Comparison of ENCODE assay signal across 6 cellular contexts in the genomic region with DNA sequence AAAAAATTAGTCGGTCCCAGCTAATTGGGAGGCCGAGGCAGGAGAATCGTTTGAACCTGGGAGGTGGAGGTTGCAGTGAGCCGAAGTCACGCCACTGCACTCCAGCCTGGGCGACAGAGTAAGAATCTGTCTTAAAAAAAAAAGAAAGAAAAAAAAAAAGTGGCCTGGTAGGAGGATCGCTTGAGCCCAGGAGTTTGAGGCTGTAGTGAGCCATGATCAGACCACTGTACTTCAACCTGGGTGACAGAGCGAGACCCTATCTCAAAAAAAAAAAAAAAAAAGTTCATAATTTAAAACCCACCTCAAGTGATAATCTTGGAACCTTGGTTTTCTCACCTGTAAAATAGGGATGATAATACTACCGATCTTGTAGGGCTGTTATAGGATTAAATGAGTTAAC. TPM values are rescaled to one million over a fixed set of nuclear protein-coding genes. Genes with fewer than 3 reads are reported as not detected.
DNase-seq lines count a peak whose midpoint lies in the region; ATAC-seq and TF ChIP-seq lines count a peak whose summit lies in the region.
"Not testable (repeated sequence)": the region's sequence is repeated elsewhere in the genome, so short reads cannot be mapped to it uniquely, and the experiment has no call there.

No MANE protein-coding gene starts in this region.

- peak overlapping the region; percentile 80 for H3K4me3 Mint-ChIP-seq in neural progenitor cell

- H3K27me3 ChIP-seq in GM23248 (replicated peaks; ENCODE audit: insufficient read depth); body of pancreas; heart right ventricle; neural progenitor cell; thymus (ENCODE audit: control insufficient read depth, insufficient read depth): not testable (repeated sequence)

- not testable (repeated sequence) for H3K36me3 ChIP-seq in GM23248 (ENCODE audit: low read depth); body of pancreas (replicated peaks in 1 of 2; ENCODE audit: insufficient read depth in 1 of 2, low read depth in 2 of 2); neural progenitor cell
- H3K36me3 ChIP-seq in heart right ventricle (peaks cover 0 to 21% (median 12%) of the 10 kb centered on the region in 9 donors), thymus (ENCODE audit: control insufficient read depth, insufficient read depth) (peaks cover 11% of the 10 kb centered on the region)

- 62% methylated on average over 9 of the region's 9 CpGs for WGBS in GM23248 (ENCODE audit: low coverage in 1 of 2, low lambda C conversion rate in 2 of 2, missing lambda C conversion rate in 2 of 2), 2 experiments
- WGBS in body of pancreas, 2 donors, result 67 to 82% methylated on average over 9 of the region's 9 CpGs
- WGBS in heart right ventricle, 2 donors, result 72 to 77% methylated on average over 9 of the region's 9 CpGs
- 95% methylated on average over 9 of the region's 9 CpGs for WGBS in thymus

- H3K9me2 ChIP-seq in GM23248 (ENCODE audit: insufficient read depth), result not testable (repeated sequence)

- H3K4me1 Mint-ChIP-seq in neural progenitor cell, result peaks cover 34% of the 10 kb centered on the region

- H3K27ac ChIP-seq in GM23248 (peak overlapping the region; percentile 92), body of pancreas (peak overlapping the region in 3 of 4 donors; percentile 99 to 100 (median 99)), heart right ventricle (peak overlapping the region; percentile 95 to 100 (median 99)), neural progenitor cell (peak overlapping the region; percentile 88), thymus (ENCODE audit: low read depth) (peak overlapping the region; percentile 26)

- ATAC-seq in body of pancreas, heart right ventricle: not testable (repeated sequence)

- not testable (repeated sequence) for H4K20me1 ChIP-seq in GM23248 (ENCODE audit: insufficient read depth); neural progenitor cell (ENCODE audit: low read depth)

- H3F3A ChIP-seq in GM23248 (ENCODE audit: insufficient read depth) (peaks cover 24% of the 10 kb centered on the region), neural progenitor cell (ENCODE audit: low read depth) (peaks cover 47% of the 10 kb centered on the region)

- in situ Hi-C loops in GM23248 (cut with MboI), result not testable (repeated sequence)

- peak overlapping the region; percentile 74 for H3K4me3 ChIP-seq in GM23248
- H3K4me3 ChIP-seq in WI38 (ENCODE audit: low read depth, low read length), result peak overlapping the region; percentile 57; the same call in 1 of the 2 replicates
- not testable (repeated sequence) for H3K4me3 ChIP-seq in body of pancreas; neural progenitor cell; thymus (ENCODE audit: low read length)
- H3K4me3 ChIP-seq in heart right ventricle, result peak overlapping the region in 5 of 10 donors; percentile 59 to 80 (median 65)

- not testable (repeated sequence) for DNase-seq in GM23248; body of pancreas; heart right ventricle; neural progenitor cell (ENCODE audit: low spot score)

- peaks cover 26% of the 10 kb centered on the region for H3K4me1 ChIP-seq in GM23248 (ENCODE audit: insufficient read depth)
- peaks cover 16% of the 10 kb centered on the region for H3K4me1 ChIP-seq in body of pancreas
- H3K4me1 ChIP-seq in heart right ventricle, result peaks cover 9 to 65% (median 55%) of the 10 kb centered on the region in 9 donors
- H3K4me1 ChIP-seq in neural progenitor cell, result peaks cover 19% of the 10 kb centered on the region
- H3K4me1 ChIP-seq in thymus (ENCODE audit: control insufficient read depth, insufficient read depth, low read length), result not testable (repeated sequence)

- intact Hi-C loops in body of pancreas (cut with DNase I), result not testable (repeated sequence)
- intact Hi-C loops in heart right ventricle (cut with DNase I), result loop anchor here in 5 of 10 donors (1.0 to 10.0 kb wide), 7 partner anchors 21 to 180 kb away; a partner anchor contains a TSS

- not testable (repeated sequence) for H3K9me3 ChIP-seq in GM23248 (ENCODE audit: low read depth); body of pancreas; heart right ventricle; neural progenitor cell (ENCODE audit: low read depth); thymus (ENCODE audit: control insufficient read depth)

- peaks cover 38% of the 10 kb centered on the region for H3K79me2 ChIP-seq in GM23248 (ENCODE audit: insufficient read depth)
- not testable (repeated sequence) for H3K79me2 ChIP-seq in neural progenitor cell (ENCODE audit: low read depth)

- H3K27me3 Mint-ChIP-seq in neural progenitor cell (ENCODE audit: insufficient read depth, low read depth), result peaks cover 11% of the 10 kb centered on the region

- H3K9me3 Mint-ChIP-seq in neural progenitor cell, result not testable (repeated sequence)

- not testable (repeated sequence) for TF ChIP-seq CTCF in WI38 (IDR thresholded peaks at IDR 0.05; ENCODE audit: low read depth, low read length); body of pancreas (IDR thresholded peaks at IDR 0.05); heart right ventricle (IDR thresholded peaks at IDR 0.05); neural progenitor cell (IDR thresholded peaks at IDR 0.05)

- not testable (repeated sequence) for H2AFZ ChIP-seq in GM23248; neural progenitor cell (replicated peaks)

- not testable (repeated sequence) for H3K36me3 Mint-ChIP-seq in neural progenitor cell

- not testable (repeated sequence) for TF ChIP-seq POLR2A in body of pancreas (IDR thresholded peaks at IDR 0.05)

- H3K27ac Mint-ChIP-seq in neural progenitor cell, result peak overlapping the region; percentile 70

- H3K4me2 ChIP-seq in GM23248 (ENCODE audit: unreplicated experiment), result peak overlapping the region; percentile 98
- H3K4me2 ChIP-seq in neural progenitor cell, result peak overlapping the region; percentile 89

- peak overlapping the region; percentile 86 for H3K9ac ChIP-seq in GM23248
- not testable (repeated sequence) for H3K9ac ChIP-seq in neural progenitor cell

RNA-seq across cellular contexts. Expression of a gene that starts 3.8 kb away (rescaled TPM):
- 31.7 and 40.2 TPM in 2 replicates for total RNA-seq in GM23248 (2014; rRNA removed; shearing (Covaris generic))
- polyA plus RNA-seq in GM23248 (2016; fragmentation: Nextera tagmentation; extraction: Ambion mirVana), result 34.5 and 36.2 TPM in 2 replicates
- total RNA-seq in body of pancreas, result 1 to 10 TPM; 6.9 to 7.3 TPM
- total RNA-seq in heart right ventricle, result 10 to 100 TPM in 3 of 10 donors, 1 to 10 TPM in 7; 6.3 to 16.8 (median 8.4) TPM
- 10 to 100 TPM; 13.4 to 35.8 TPM for polyA plus RNA-seq in heart right ventricle
- 2.4 and 5.5 TPM in 2 replicates for total RNA-seq in neural progenitor cell (ENCODE audit: low replicate concordance)
- polyA plus RNA-seq in thymus, result 15.4 TPM

RNA-seq across cellular contexts. Expression of a gene that starts 8.8 kb away (rescaled TPM):
- total RNA-seq in GM23248 (2014; rRNA removed; shearing (Covaris generic)), result 3.8 and 4.0 TPM in 2 replicates
- polyA plus RNA-seq in GM23248 (2016; fragmentation: Nextera tagmentation; extraction: Ambion mirVana) (0.52 and 0.54 TPM in 2 replicates), heart right ventricle (1 to 10 TPM; 2.4 to 2.7 TPM), thymus (1.7 TPM)
- total RNA-seq in body of pancreas (10 to 100 TPM in 1 of 2 donors, 1 to 10 TPM in 1; 5.7 to 14.8 TPM), heart right ventricle (1 to 10 TPM; 1.7 to 3.8 (median 2.7) TPM), neural progenitor cell (ENCODE audit: low replicate concordance) (1.4 and 4.7 TPM in 2 replicates)

RNA-seq across cellular contexts. Expression of a gene that starts 22.1 kb away (rescaled TPM):
- 21.8 and 37.9 TPM in 2 replicates for total RNA-seq in GM23248 (2014; rRNA removed; shearing (Covaris generic))
- polyA plus RNA-seq in GM23248 (2016; fragmentation: Nextera tagmentation; extraction: Ambion mirVana) (40.7 and 41.2 TPM in 2 replicates), heart right ventricle (10 to 100 TPM; 35.3 to 35.6 TPM), thymus (35.2 TPM)
- total RNA-seq in body of pancreas (10 to 100 TPM in 1 of 2 donors, 1 to 10 TPM in 1; 5.7 to 10.2 TPM), heart right ventricle (10 to 100 TPM; 19.4 to 37.5 (median 27.4) TPM), neural progenitor cell (ENCODE audit: low replicate concordance) (15.3 and 27.4 TPM in 2 replicates)

RNA-seq across cellular contexts. Expression of a gene that starts 32.0 kb away (rescaled TPM):
- total RNA-seq in GM23248 (2014; rRNA removed; shearing (Covaris generic)), result 0.43 TPM in 1 of 2 replicates, not detected in the other
- polyA plus RNA-seq in GM23248 (2016; fragmentation: Nextera tagmentation; extraction: Ambion mirVana) (0.08 and 0.19 TPM in 2 replicates), heart right ventricle (under 1 TPM in 1 of 2 donors, not detected in 1; 0.09 TPM), thymus (0.07 TPM)
- total RNA-seq in body of pancreas (not detected), heart right ventricle (under 1 TPM in 2 of 10 donors, not detected in 8; 0.10 to 0.15 TPM), neural progenitor cell (ENCODE audit: low replicate concordance) (0.34 TPM in 1 of 2 replicates, not detected in the other)

RNA-seq across cellular contexts. Expression of a gene that starts 43.6 kb away (rescaled TPM):
- total RNA-seq in GM23248 (2014; rRNA removed; shearing (Covaris generic)), result 50.7 and 71.1 TPM in 2 replicates
- polyA plus RNA-seq in GM23248 (2016; fragmentation: Nextera tagmentation; extraction: Ambion mirVana), result 52.7 and 56.9 TPM in 2 replicates
- 100 to 1,000 TPM in 1 of 2 donors, 10 to 100 TPM in 1; 79.8 to 109 TPM for total RNA-seq in body of pancreas
- 100 to 1,000 TPM in 3 of 10 donors, 10 to 100 TPM in 7; 70.9 to 144 (median 91.4) TPM for total RNA-seq in heart right ventricle
- polyA plus RNA-seq in heart right ventricle, result 100 to 1,000 TPM in 1 of 2 donors, 10 to 100 TPM in 1; 95.8 to 213 TPM
- 11.3 and 24.4 TPM in 2 replicates for total RNA-seq in neural progenitor cell (ENCODE audit: low replicate concordance)
- polyA plus RNA-seq in thymus, result 88.8 TPM

Comparison
In these comparisons a context has a peak if more than half of its experiments do, and no peak if none do; other contexts are left out.
1. H3K27ac ChIP-seq: peak in every context shown above with its lines; median percentile 99 in body of pancreas; 99 in heart right ventricle; 92 in GM23248; 88 in neural progenitor cell; 26 in thymus.